17 cellular contexts compared by ENCODE assay signal in the genomic region with DNA sequence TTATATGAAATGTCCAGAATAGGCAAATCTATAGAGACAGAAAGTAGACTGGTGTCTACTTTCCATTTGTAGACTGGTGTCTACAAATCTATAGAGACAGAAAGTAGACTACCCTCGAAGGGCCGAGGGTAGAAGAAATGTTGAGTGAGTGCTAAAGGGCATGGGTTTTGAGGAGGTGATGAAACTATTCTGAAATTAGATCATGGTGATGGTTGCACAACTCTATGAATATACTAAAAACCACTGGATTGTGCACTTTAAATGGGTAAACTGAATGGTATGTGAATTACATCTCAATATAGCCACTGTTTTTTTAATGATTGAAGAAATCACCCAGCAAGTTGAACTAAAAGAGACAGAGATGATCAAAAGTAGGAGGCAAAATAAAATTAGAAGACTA. TPM values are rescaled to one million over a fixed set of nuclear protein-coding genes. Genes with fewer than 3 reads are reported as not detected.
DNase-seq lines count a peak whose midpoint lies in the region; ATAC-seq and TF ChIP-seq lines count a peak whose summit lies in the region.
"Had no signal": no experiment of that assay in that cellular context is flagged by ENCODE, and none has a peak within 500 bp of the region (broad histone marks: within the 10 kb centered on the region; RNA-seq: fewer than 3 reads in every experiment).

No MANE protein-coding gene starts in this region.

- no peak for DNase-seq in activated T-cell treated with anti-CD3 and anti-CD28 coated beads, Interleukin-2, amount 50 U/mL, for 24 hours
- DNase-seq in activated T-cell treated with anti-CD3 and anti-CD28 coated beads for 4 hours, result no peak
- DNase-seq in PC-3, result peak; percentile 10
- DNase-seq in epithelial cell of proximal tubule (ENCODE audit: low read depth), result peak; percentile 70
- no peak for DNase-seq in activated CD8-positive, alpha-beta memory T cell treated with anti-CD3 and anti-CD28 coated beads, Interleukin-2, amount 50 U/mL, for 48 hours
- DNase-seq: 8988T; activated CD8-positive, alpha-beta memory T cell treated with anti-CD3 and anti-CD28 coated beads, Interleukin-2, amount 50 U/mL, for 4 hours; DND-41; lower lobe of right lung; NCI-H1694; stimulated activated CD4-positive, alpha-beta T cell treated with anti-CD3 and anti-CD28 coated beads, Interleukin-4, amount 100 ng/mL, for 1 hour; stimulated activated naive CD8-positive, alpha-beta T cell treated with anti-CD3 and anti-CD28 coated beads, Interleukin-15, amount 100 ng/mL, for 72 hours had no signal

- H3F3A ChIP-seq in PC-3 (ENCODE audit: low read length, unreplicated experiment), result no peaks in the 10 kb centered on the region

- intact Hi-C loops in PC-3 (cut with micrococcal nuclease), result no loop called here

- POLR2A ChIA-PET in PC-3 (lab: Charles Lee; ENCODE audit: unreplicated experiment), result no interaction called here

- H3K27ac Mint-ChIP-seq in activated T-cell treated with anti-CD3 and anti-CD28 coated beads, Interleukin-2, amount 50 U/mL, for 24 hours, result peak overlapping the region; percentile 12

- H3K4me3 ChIP-seq in PC-3 (ENCODE audit: low read length) (no peak overlapping the region), epithelial cell of proximal tubule (ENCODE audit: low read depth, low read length) (no peak overlapping the region), skeletal muscle satellite cell (ENCODE audit: low read length) (no peak overlapping the region)
- H3K4me3 ChIP-seq: lower lobe of right lung had no signal

- ATAC-seq in PC-3 (no peak), HG02852 (IDR thresholded peaks at IDR 0.05; ENCODE audit: unreplicated experiment) (no peak), HG02938 (IDR thresholded peaks at IDR 0.05; ENCODE audit: unreplicated experiment) (no peak)
- ATAC-seq: esophagus mucosa; stimulated activated naive CD8-positive, alpha-beta T cell treated with anti-CD3 and anti-CD28 coated beads, Interleukin-15, amount 100 ng/mL, for 72 hours had no signal

- H3K9me3 Mint-ChIP-seq in activated T-cell treated with anti-CD3 and anti-CD28 coated beads, Interleukin-2, amount 50 U/mL, for 24 hours, result no peaks in the 10 kb centered on the region
- H3K9me3 Mint-ChIP-seq: brain; stimulated activated naive CD8-positive, alpha-beta T cell treated with anti-CD3 and anti-CD28 coated beads, Interleukin-15, amount 100 ng/mL, for 72 hours had no signal

- peaks cover 80% of the 10 kb centered on the region for H3K36me3 Mint-ChIP-seq in activated T-cell treated with anti-CD3 and anti-CD28 coated beads, Interleukin-2, amount 50 U/mL, for 24 hours (ENCODE audit: low read depth)

- no peak overlapping the region for H3K9ac ChIP-seq in PC-3 (ENCODE audit: low read length)
- H3K9ac ChIP-seq in skeletal muscle satellite cell (ENCODE audit: low read depth, low read length), result peak overlapping the region; percentile 8

- no peak overlapping the region for H3K27ac ChIP-seq in PC-3 (ENCODE audit: low read length)
- H3K27ac ChIP-seq: lower lobe of right lung had no signal

- no TSS peak for BruUV-seq in PC-3 (replicated peaks; lab: Mats Ljungman, UMichigan)

- no peak overlapping the region for H2AFZ ChIP-seq in PC-3 (ENCODE audit: low read length)

- H3K4me1 ChIP-seq in PC-3 (ENCODE audit: insufficient read depth, low read length) (no peaks in the 10 kb centered on the region), skeletal muscle satellite cell (ENCODE audit: control insufficient read depth, insufficient read depth, low read length) (peaks cover 27% of the 10 kb centered on the region)
- H3K4me1 ChIP-seq: lower lobe of right lung had no signal

- no peaks in the 10 kb centered on the region for H3K27me3 Mint-ChIP-seq in activated T-cell treated with anti-CD3 and anti-CD28 coated beads, Interleukin-2, amount 50 U/mL, for 24 hours
- H3K27me3 Mint-ChIP-seq: brain; stimulated activated naive CD8-positive, alpha-beta T cell treated with anti-CD3 and anti-CD28 coated beads, Interleukin-15, amount 100 ng/mL, for 72 hours had no signal

- H3K9me3 ChIP-seq in PC-3 (ENCODE audit: low read length), result no peaks in the 10 kb centered on the region
- H3K9me3 ChIP-seq in skeletal muscle satellite cell (replicated peaks; ENCODE audit: low read length), result no peaks in the 10 kb centered on the region
- H3K9me3 ChIP-seq: lower lobe of right lung had no signal

- no peak overlapping the region for H3K4me3 Mint-ChIP-seq in activated T-cell treated with anti-CD3 and anti-CD28 coated beads, Interleukin-2, amount 50 U/mL, for 24 hours
- H3K4me3 Mint-ChIP-seq: brain; stimulated activated naive CD8-positive, alpha-beta T cell treated with anti-CD3 and anti-CD28 coated beads, Interleukin-15, amount 100 ng/mL, for 72 hours had no signal

- H3K4me1 Mint-ChIP-seq in activated T-cell treated with anti-CD3 and anti-CD28 coated beads, Interleukin-2, amount 50 U/mL, for 24 hours (ENCODE audit: low read depth), result peaks cover 5% of the 10 kb centered on the region
- H3K4me1 Mint-ChIP-seq: stimulated activated naive CD8-positive, alpha-beta T cell treated with anti-CD3 and anti-CD28 coated beads, Interleukin-15, amount 100 ng/mL, for 72 hours had no signal

- H3K36me3 ChIP-seq in PC-3 (ENCODE audit: low read depth, low read length), result peaks cover 28% of the 10 kb centered on the region
- H3K36me3 ChIP-seq in skeletal muscle satellite cell (ENCODE audit: insufficient read depth, low read length), result peaks cover 56% of the 10 kb centered on the region

- H3K27me3 ChIP-seq in PC-3 (ENCODE audit: low read length) (no peaks in the 10 kb centered on the region), skeletal muscle satellite cell (ENCODE audit: control insufficient read depth, insufficient read depth, low read length) (no peaks in the 10 kb centered on the region)

- CTCF ChIA-PET in PC-3 (lab: Charles Lee), result no interaction called here

- H3K79me2 ChIP-seq in PC-3 (ENCODE audit: low read length), result no peaks in the 10 kb centered on the region

- H4K20me1 ChIP-seq in PC-3 (ENCODE audit: low read length), result no peaks in the 10 kb centered on the region

- no peak overlapping the region for H3K4me2 ChIP-seq in PC-3 (ENCODE audit: low read length)
- peak overlapping the region; percentile 28 for H3K4me2 ChIP-seq in skeletal muscle satellite cell (ENCODE audit: low read length)

- H3K9me2 ChIP-seq in PC-3 (replicated peaks; ENCODE audit: low read length), result no peaks in the 10 kb centered on the region

- no peak for TF ChIP-seq CTCF in PC-3 (conservative IDR thresholded peaks at IDR 0.05; ENCODE audit: low read depth, low read length)
- no peak for TF ChIP-seq CTCF in epithelial cell of proximal tubule (conservative IDR thresholded peaks at IDR 0.05; ENCODE audit: low read depth, low read length)

RNA-seq across cellular contexts. Expression of a gene that starts 27.9 kb away (rescaled TPM):
- total RNA-seq in PC-3 (2014; rRNA removed) (51.8 and 55.7 TPM in 2 replicates), epithelial cell of proximal tubule (17.5 and 28.8 TPM in 2 replicates)
- 41.5 and 55.0 TPM in 2 replicates for total RNA-seq in skeletal muscle satellite cell (2012; rRNA removed)

RNA-seq across cellular contexts. Expression of a gene that starts 52.3 kb away (rescaled TPM):
- total RNA-seq in PC-3 (2014; rRNA removed) (1.0 and 1.8 TPM in 2 replicates), epithelial cell of proximal tubule (0.72 and 1.7 TPM in 2 replicates)
- 50.4 and 61.4 TPM in 2 replicates for total RNA-seq in skeletal muscle satellite cell (2012; rRNA removed)

Comparison
In these comparisons a context has a peak if more than half of its experiments do, and no peak if none do; other contexts are left out.
1. DNase-seq: peak in PC-3 (single experiment) and epithelial cell of proximal tubule (single experiment); none in activated T-cell treated with anti-CD3 and anti-CD28 coated beads, Interleukin-2, amount 50 U/mL, for 24 hours (single experiment), activated T-cell treated with anti-CD3 and anti-CD28 coated beads for 4 hours (single experiment) and activated CD8-positive, alpha-beta memory T cell treated with anti-CD3 and anti-CD28 coated beads, Interleukin-2, amount 50 U/mL, for 48 hours (single experiment).